In genomic region chr9:124349675-124350484, GRCh38 we compare ENCODE assay signal across 25 cellular contexts.
DNase-seq lines count a peak whose midpoint lies in the region; ATAC-seq and TF ChIP-seq lines count a peak whose summit lies in the region.
"Had no signal": no experiment of that assay in that cellular context is flagged by ENCODE, and none has a peak within 500 bp of the region (broad histone marks: within the 10 kb centered on the region; RNA-seq: fewer than 3 reads in every experiment).

No MANE protein-coding gene starts in this region.

- no peaks in the 10 kb centered on the region for H3K27me3 ChIP-seq in GM23338 (ENCODE audit: insufficient read depth)
- no peaks in the 10 kb centered on the region for H3K27me3 ChIP-seq in prostate gland (replicated peaks; ENCODE audit: insufficient read depth)
- H3K27me3 ChIP-seq: foreskin keratinocyte, MG63, neutrophil had no signal

- H3K4me2 ChIP-seq in GM23338: no peak overlapping the region
- H3K4me2 ChIP-seq: SK-N-SH had no signal

- H4K20me1 ChIP-seq in GM23338 (replicated peaks; ENCODE audit: insufficient read depth): peaks cover 2% of the 10 kb centered on the region; the same call in 1 of the 2 replicates

- no peak overlapping the region for H2AFZ ChIP-seq in GM23338

- H3F3A ChIP-seq in GM23338 (replicated peaks; ENCODE audit: low read depth): no peaks in the 10 kb centered on the region

- no peak for TF ChIP-seq POLR2A in prostate gland (IDR thresholded peaks at IDR 0.05)

- TF ChIP-seq CTCF in GM23338 (conservative IDR thresholded peaks at IDR 0.05; ENCODE audit: low read depth in 2 of 2) (no peak), chondrocyte (IDR thresholded peaks at IDR 0.05) (no peak), prostate gland (IDR thresholded peaks at IDR 0.05) (no peak)

- no peak overlapping the region for H3K4me3 ChIP-seq in GM23338
- H3K4me3 ChIP-seq in prostate gland: no peak overlapping the region
- H3K4me3 ChIP-seq: lung, MG63 had no signal

- H3K4me1 ChIP-seq in GM23338 (ENCODE audit: insufficient read depth): peaks cover 9% of the 10 kb centered on the region; the same call in 1 of the 2 replicates
- no peaks in the 10 kb centered on the region for H3K4me1 ChIP-seq in prostate gland (replicated peaks)
- H3K4me1 ChIP-seq: foreskin keratinocyte had no signal

- H3K27ac ChIP-seq in GM23338 (ENCODE audit: low read depth) (no peak overlapping the region), prostate gland (no peak overlapping the region)
- H3K27ac ChIP-seq: foreskin keratinocyte, WERI-Rb-1 had no signal

- H3K4me1 Mint-ChIP-seq in GM23338: peaks cover 6% of the 10 kb centered on the region; the same call in 2 of the 3 replicates
- H3K4me1 Mint-ChIP-seq in chondrocyte (ENCODE audit: low read depth): peaks cover 15% of the 10 kb centered on the region

- H3K9me3 Mint-ChIP-seq in GM23338: no peaks in the 10 kb centered on the region
- no peaks in the 10 kb centered on the region for H3K9me3 Mint-ChIP-seq in chondrocyte (ENCODE audit: low read depth)
- H3K9me3 Mint-ChIP-seq: activated CD4-positive, alpha-beta memory T cell treated with anti-CD3 and anti-CD28 coated beads for 36 hours; T-helper 2 cell treated with Interferon-gamma antibody and Interleukin-4, amounts not matched to agents 5 μg/mL and 100 μg/mL, for 36 hours had no signal

- 82% methylated on average over 22 of the region's 24 CpGs for WGBS in prostate gland

- H3K9me2 ChIP-seq in GM23338 (ENCODE audit: insufficient read depth): no peaks in the 10 kb centered on the region
- H3K9me2 ChIP-seq: SK-N-SH had no signal

- peaks cover 39% of the 10 kb centered on the region for H3K36me3 Mint-ChIP-seq in GM23338 (ENCODE audit: low read depth)
- peaks cover 41% of the 10 kb centered on the region for H3K36me3 Mint-ChIP-seq in chondrocyte (ENCODE audit: low read depth)

- H3K27ac Mint-ChIP-seq in GM23338: 0 out of 2 replicates have a peak overlapping the region, but pooled peaks have one; percentile 3
- no peak overlapping the region for H3K27ac Mint-ChIP-seq in chondrocyte (ENCODE audit: unreplicated experiment)
- H3K27ac Mint-ChIP-seq: activated CD4-positive, alpha-beta memory T cell treated with anti-CD3 and anti-CD28 coated beads for 36 hours; T-helper 2 cell treated with Interferon-gamma antibody and Interleukin-4, amounts not matched to agents 5 μg/mL and 100 μg/mL, for 36 hours had no signal

- intact Hi-C loops in prostate gland (cut with DNase I): no loop called here

- H3K4me3 Mint-ChIP-seq in GM23338: no peak overlapping the region
- H3K4me3 Mint-ChIP-seq in chondrocyte (ENCODE audit: unreplicated experiment): no peak overlapping the region
- H3K4me3 Mint-ChIP-seq: activated CD4-positive, alpha-beta memory T cell treated with anti-CD3 and anti-CD28 coated beads for 36 hours; T-helper 2 cell treated with Interferon-gamma antibody and Interleukin-4, amounts not matched to agents 5 μg/mL and 100 μg/mL, for 36 hours had no signal

- H3K9me3 ChIP-seq in prostate gland: no peaks in the 10 kb centered on the region
- H3K9me3 ChIP-seq: MG63, neutrophil, SK-N-SH had no signal

- H3K79me2 ChIP-seq in GM23338 (replicated peaks; ENCODE audit: insufficient read depth): no peaks in the 10 kb centered on the region; the same call in 1 of the 2 replicates

- ATAC-seq in GM23338: no peak
- ATAC-seq: foreskin keratinocyte had no signal

- peak; percentile 13 for DNase-seq in activated CD4-positive, CD25-positive, alpha-beta regulatory T cell treated with anti-CD3 and anti-CD28 coated beads, Interleukin-2, amount 50 U/mL, for 72 hours
- DNase-seq in activated CD4-positive, CD25-positive, alpha-beta regulatory T cell (lab: John Stamatoyannopoulos, UW): no peak
- DNase-seq in GM23338 (ENCODE audit: low spot score): no peak
- DNase-seq in chondrocyte (ENCODE audit: low spot score): peak; percentile 67
- peak; percentile 79 for DNase-seq in retina
- no peak for DNase-seq in prostate gland (ENCODE audit: low spot score)
- DNase-seq in activated CD8-positive, alpha-beta memory T cell treated with anti-CD3 and anti-CD28 coated beads for 24 hours: no peak
- no peak for DNase-seq in T-helper 9 cell
- DNase-seq: activated CD4-positive, alpha-beta memory T cell treated with anti-CD3 and anti-CD28 coated beads for 36 hours; activated naive CD4-positive, alpha-beta T cell treated with Interleukin-2 at 50 U/mL for 16 hours; activated T-cell treated with anti-CD3 and anti-CD28 coated beads for 4 hours; C1 segment of cervical spinal cord; Calu3; effector CD8-positive, alpha-beta T cell; EL; foreskin keratinocyte; hippocampal formation; MG63; SK-N-SH; stimulated activated CD4-positive, alpha-beta T cell treated with anti-CD3 and anti-CD28 coated beads, Interleukin-12 subunit alpha, Interleukin-12 subunit beta, amount 100 ng/mL, for 4 hours; trophoblast cell; WERI-Rb-1 had no signal

- H3K36me3 ChIP-seq in GM23338 (ENCODE audit: insufficient read depth) (peaks cover 10% of the 10 kb centered on the region; the same call in 1 of the 2 replicates), prostate gland (peaks cover 0 to 9% of the 10 kb centered on the region in 2 donors)

- peaks cover 21% of the 10 kb centered on the region for H3K27me3 Mint-ChIP-seq in GM23338 (ENCODE audit: insufficient read depth, low read depth, poor library complexity)
- no peaks in the 10 kb centered on the region for H3K27me3 Mint-ChIP-seq in chondrocyte (ENCODE audit: low read depth)
- H3K27me3 Mint-ChIP-seq: activated CD4-positive, alpha-beta memory T cell treated with anti-CD3 and anti-CD28 coated beads for 36 hours had no signal

TF ChIP-seq in GM23338, 12 proteins besides CTCF, POLR2A, EP300 and RAD21:
- TF ChIP-seq ZNF331 (CRISPR knock-in tag; IDR thresholded peaks at IDR 0.05; ENCODE audit: low read depth) (no peak), POLR2AphosphoS5 (IDR thresholded peaks at IDR 0.05; ENCODE audit: low read depth) (0 out of 2 replicates have a peak, but pooled peaks have one; percentile 4), NANOG (IDR thresholded peaks at IDR 0.05; ENCODE audit: borderline replicate concordance) (no peak)

Comparison
In these comparisons a context has a peak if more than half of its experiments do, and no peak if none do; other contexts are left out.
1. DNase-seq: peak in activated CD4-positive, CD25-positive, alpha-beta regulatory T cell treated with anti-CD3 and anti-CD28 coated beads, Interleukin-2, amount 50 U/mL, for 72 hours (single experiment), chondrocyte (single experiment) and retina (single experiment); none in activated CD4-positive, CD25-positive, alpha-beta regulatory T cell (0 of 4), GM23338 (single experiment), prostate gland (single experiment), activated CD8-positive, alpha-beta memory T cell treated with anti-CD3 and anti-CD28 coated beads for 24 hours (single experiment) and T-helper 9 cell (single experiment).